ENCODE assay signal across 13 cellular contexts in genomic region chr10:115572740-115573455, GRCh38.
A peak's percentile ranks its signal among the peaks of the same experiment; 100 is the strongest.
DNase-seq lines count a peak whose midpoint lies in the region; ATAC-seq and TF ChIP-seq lines count a peak whose summit lies in the region.
"Had no signal": no experiment of that assay in that cellular context is flagged by ENCODE, and none has a peak within 500 bp of the region (broad histone marks: within the 10 kb centered on the region; RNA-seq: fewer than 3 reads in every experiment).

No MANE protein-coding gene starts in this region.

- H3K27me3 Mint-ChIP-seq in GM23338 (ENCODE audit: insufficient read depth, low read depth, poor library complexity) (peaks cover 6% of the 10 kb centered on the region), immature natural killer cell (ENCODE audit: low read depth in 3 of 3) (peaks cover 0 to 2% (median 0%) of the 10 kb centered on the region in 3 donors)

- peak; percentile 93 for ATAC-seq in GM23338
- ATAC-seq: activated naive CD4-positive, alpha-beta T cell treated with anti-CD3 and anti-CD28 coated beads, Interleukin-2, amount 50 U/mL, for 72 hours; CD8-positive, alpha-beta T cell; left ventricle myocardium superior; right cardiac atrium had no signal

- intact Hi-C loops in OCI-LY7 (cut with micrococcal nuclease; ENCODE audit: unreplicated experiment), result no loop called here

- H3K9me2 ChIP-seq in GM23338 (ENCODE audit: insufficient read depth), result no peaks in the 10 kb centered on the region
- no peaks in the 10 kb centered on the region for H3K9me2 ChIP-seq in OCI-LY7 (ENCODE audit: insufficient read depth, low read length)

- H4K20me1 ChIP-seq in GM23338 (replicated peaks; ENCODE audit: insufficient read depth) (no peaks in the 10 kb centered on the region), OCI-LY7 (ENCODE audit: insufficient read depth, low read length) (no peaks in the 10 kb centered on the region)

- POLR2A ChIA-PET in AG04450 (lab: Yijun Ruan, JAX), result no interaction called here
- POLR2A ChIA-PET in OCI-LY7 (lab: Charles Lee), result interaction anchor here (1.9 kb wide), 1 partner anchor 17 kb away, joined by 6 read pairs; no protein-coding TSS in a partner anchor

- peak; percentile 32; the same call in 1 of the 2 replicates for TF ChIP-seq CTCF in AG04450 (IDR thresholded peaks at IDR 0.05; ENCODE audit: low read depth, low read length)
- TF ChIP-seq CTCF in GM23338 (conservative IDR thresholded peaks at IDR 0.05; ENCODE audit: low read depth in 2 of 2), result peak; percentile 62 to 63
- peak; percentile 69 for TF ChIP-seq CTCF in OCI-LY7 (conservative IDR thresholded peaks at IDR 0.05; ENCODE audit: low read length)

- H3K27ac ChIP-seq in AG04450 (ENCODE audit: low read depth, low read length) (no peak overlapping the region), GM23338 (ENCODE audit: low read depth) (no peak overlapping the region), OCI-LY7 (ENCODE audit: low read depth, low read length, poor library complexity, severe bottlenecking) (no peak overlapping the region)

- no TSS peak for BruUV-seq in OCI-LY7 (replicated peaks; lab: Mats Ljungman, UMichigan)

- 0 out of 2 replicates have a peak overlapping the region, but pooled peaks have one; percentile 34 for H3K4me2 ChIP-seq in GM23338
- no peak overlapping the region for H3K4me2 ChIP-seq in OCI-LY7 (ENCODE audit: low read length)

- H3K4me1 Mint-ChIP-seq in GM23338 (no peaks in the 10 kb centered on the region), immature natural killer cell (no peaks in the 10 kb centered on the region)

- CTCF ChIA-PET in AG04450 (lab: Charles Lee), result no interaction called here
- CTCF ChIA-PET in OCI-LY7 (lab: Charles Lee; ENCODE audit: unreplicated experiment), result no interaction called here

- H3K36me3 ChIP-seq in GM23338 (ENCODE audit: insufficient read depth) (no peaks in the 10 kb centered on the region), OCI-LY7 (ENCODE audit: insufficient read depth, low read length) (no peaks in the 10 kb centered on the region)

- H3K4me1 ChIP-seq in GM23338 (ENCODE audit: insufficient read depth) (no peaks in the 10 kb centered on the region), OCI-LY7 (ENCODE audit: insufficient read depth, low read length, poor library complexity, severe bottlenecking) (no peaks in the 10 kb centered on the region)

- no peak overlapping the region for H3K4me3 ChIP-seq in AG04450 (ENCODE audit: low read depth, low read length)
- no peak overlapping the region for H3K4me3 ChIP-seq in GM23338
- H3K4me3 ChIP-seq in OCI-LY7 (ENCODE audit: low read depth, low read length, poor library complexity, severe bottlenecking), result no peak overlapping the region

- no peaks in the 10 kb centered on the region for H3K36me3 Mint-ChIP-seq in GM23338 (ENCODE audit: low read depth)
- H3K36me3 Mint-ChIP-seq in immature natural killer cell, result no peaks in the 10 kb centered on the region
- H3K36me3 Mint-ChIP-seq: activated naive CD4-positive, alpha-beta T cell treated with anti-CD3 and anti-CD28 coated beads, Interleukin-2, amount 50 U/mL, for 72 hours; CD8-positive, alpha-beta T cell had no signal

- H3F3A ChIP-seq in GM23338 (replicated peaks; ENCODE audit: low read depth), result no peaks in the 10 kb centered on the region

- no peaks in the 10 kb centered on the region for H3K27me3 ChIP-seq in AG04450 (ENCODE audit: control insufficient read depth, insufficient read depth, low read length)
- H3K27me3 ChIP-seq in GM23338 (ENCODE audit: insufficient read depth), result no peaks in the 10 kb centered on the region

- H2AFZ ChIP-seq in GM23338 (peak overlapping the region; percentile 86), OCI-LY7 (ENCODE audit: low read length) (no peak overlapping the region)

- H3K79me2 ChIP-seq in GM23338 (replicated peaks; ENCODE audit: insufficient read depth) (no peaks in the 10 kb centered on the region), OCI-LY7 (ENCODE audit: insufficient read depth, low read depth, low read length) (no peaks in the 10 kb centered on the region)

- DNase-seq in AG04450 (ENCODE audit: low read depth, low spot score), result no peak
- peak; percentile 76 for DNase-seq in GM23338 (ENCODE audit: low spot score)
- no peak for DNase-seq in OCI-LY7 (ENCODE audit: low spot score)
- DNase-seq in iPS DF 4.7 (ENCODE audit: extremely low read depth, low spot score), result peak; percentile 53
- DNase-seq in immature natural killer cell, result no peak
- DNase-seq in activated CD4-positive, CD25-positive, alpha-beta regulatory T cell treated with anti-CD3 and anti-CD28 coated beads, Interleukin-2, amount 50 U/mL, for 72 hours, result no peak
- DNase-seq in G401 (ENCODE audit: low spot score), result no peak
- no peak for DNase-seq in AG08395 (ENCODE audit: low spot score)
- DNase-seq: activated CD4-positive, CD25-positive, alpha-beta regulatory T cell; CD8-positive, alpha-beta T cell; left ventricle myocardium superior; right cardiac atrium had no signal

- H3K9me3 ChIP-seq in AG04450 (ENCODE audit: control insufficient read depth, insufficient read depth, low read length) (no peaks in the 10 kb centered on the region), OCI-LY7 (ENCODE audit: low read length) (no peaks in the 10 kb centered on the region)

- in situ Hi-C loops in G401 (cut with HindIII; ENCODE audit: low sequenced_read_pairs), result no loop called here

- H3K9me3 Mint-ChIP-seq in GM23338, result peaks cover under 1% of the 10 kb centered on the region; the same call in 1 of the 3 replicates
- peaks cover 0 to 17% (median 7%) of the 10 kb centered on the region in 6 donors for H3K9me3 Mint-ChIP-seq in immature natural killer cell

- no peak overlapping the region for H3K27ac Mint-ChIP-seq in GM23338
- no peak overlapping the region for H3K27ac Mint-ChIP-seq in immature natural killer cell
- H3K27ac Mint-ChIP-seq: activated naive CD4-positive, alpha-beta T cell treated with anti-CD3 and anti-CD28 coated beads, Interleukin-2, amount 50 U/mL, for 72 hours; CD8-positive, alpha-beta T cell had no signal

- H3K4me3 Mint-ChIP-seq in GM23338, result no peak overlapping the region; the same call in 2 of the 3 replicates
- no peak overlapping the region for H3K4me3 Mint-ChIP-seq in immature natural killer cell
- H3K4me3 Mint-ChIP-seq: CD8-positive, alpha-beta T cell had no signal

TF ChIP-seq in GM23338, 12 proteins besides CTCF, POLR2A, EP300 and RAD21:
- TF ChIP-seq EZH2 (IDR thresholded peaks at IDR 0.05; ENCODE audit: low read depth, unreplicated experiment), result no peak

Comparison
In these comparisons a context has a peak if more than half of its experiments do, and no peak if none do; other contexts are left out.
1. DNase-seq: peak in GM23338 (single experiment) and iPS DF 4.7 (single experiment); none in AG04450 (single experiment), OCI-LY7 (single experiment), immature natural killer cell (0 of 3), activated CD4-positive, CD25-positive, alpha-beta regulatory T cell treated with anti-CD3 and anti-CD28 coated beads, Interleukin-2, amount 50 U/mL, for 72 hours (single experiment), G401 (single experiment) and AG08395 (single experiment).
2. Peak in every context shown above with its lines, with median percentiles within 50 percentile points of each other: CTCF ChIP-seq.